14 cellular contexts compared by ENCODE assay signal in genomic region chr7:77894574-77895091, GRCh38.
"Had no signal": no experiment of that assay in that cellular context is flagged by ENCODE, and none has a peak within 500 bp of the region (broad histone marks: within the 10 kb centered on the region; RNA-seq: fewer than 3 reads in every experiment).

No MANE protein-coding gene starts in this region.

- H3K36me3 ChIP-seq: brain microvascular endothelial cell, ovary had no signal

- H3K4me1 ChIP-seq: testis had no signal

- H3K27ac ChIP-seq: brain microvascular endothelial cell, epithelial cell of prostate, ovary, testis had no signal

- H3K9me3 ChIP-seq: ovary, testis had no signal

- DNase-seq: activated CD4-positive, alpha-beta T cell treated with anti-CD3 and anti-CD28 coated beads for 1 hour; activated CD4-positive, alpha-beta T cell treated with anti-CD3 and anti-CD28 coated beads, Interleukin-2, amount 50 U/mL, for 48 hours; activated CD8-positive, alpha-beta memory T cell treated with anti-CD3 and anti-CD28 coated beads, Interleukin-2, amount 10 ng/mL, durations not matched to agents 7 days and 5 days; activated gamma-delta T cell; activated T-cell treated with anti-CD3 and anti-CD28 coated beads, Interleukin-2, amount 50 U/mL, for 4 hours; brain microvascular endothelial cell; effector memory CD4-positive, alpha-beta T cell; hypothalamus; kidney glomerular epithelial cell; ovary; stimulated activated CD4-positive, alpha-beta T cell treated with anti-CD3 and anti-CD28 coated beads, Interleukin-15, amount 100 ng/mL, for 24 hours; stimulated activated CD4-positive, alpha-beta T cell treated with anti-CD3 and anti-CD28 coated beads, Interleukin-4, amount 100 ng/mL, for 24 hours; testis had no signal

- H3K27me3 ChIP-seq: brain microvascular endothelial cell, ovary, testis had no signal

- H3K4me3 ChIP-seq: ovary, testis had no signal

- ATAC-seq: activated CD8-positive, alpha-beta memory T cell treated with anti-CD3 and anti-CD28 coated beads, Interleukin-2, amount 10 ng/mL, durations not matched to agents 7 days and 5 days; activated T-cell treated with anti-CD3 and anti-CD28 coated beads, Interleukin-2, amount 50 U/mL, for 4 hours had no signal
